In genomic region chr17:750431-751037, GRCh38 we compare ENCODE assay signal across 8 cellular contexts. TPM values are rescaled to one million over a fixed set of nuclear protein-coding genes. Genes with fewer than 3 reads are reported as not detected.
DNase-seq lines count a peak whose midpoint lies in the region; FAIRE-seq and TF ChIP-seq lines count a peak whose summit lies in the region.

No MANE protein-coding gene starts in this region.

- H3K27me3 Mint-ChIP-seq in activated naive CD8-positive, alpha-beta T cell treated with anti-CD3 and anti-CD28 coated beads for 36 hours: no peaks in the 10 kb centered on the region

- in situ Hi-C loops in G401 (cut with HindIII; ENCODE audit: low sequenced_read_pairs): loop anchor here (25.0 kb wide), 1 partner anchor 237 kb away; the partner anchor contains the start of genes NXN and TIMM22

- CTCF ChIA-PET in AG04449 (lab: Yijun Ruan, JAX): interaction anchor here (0.7 to 6.7 kb wide), 9 partner anchors 11 to 338 kb away, joined by 3 to 53 read pairs (median 5); partner anchors contain the start of gene NXN

- H3K36me3 Mint-ChIP-seq in activated naive CD8-positive, alpha-beta T cell treated with anti-CD3 and anti-CD28 coated beads for 36 hours: peaks cover 44% of the 10 kb centered on the region

- POLR2A ChIA-PET in AG04449 (lab: Yijun Ruan, JAX): interaction anchor here (0.6 to 1.1 kb wide), 4 partner anchors 13 to 239 kb away, joined by 3 to 4 read pairs (median 3); no protein-coding TSS in a partner anchor

- H3K9me3 ChIP-seq in mesodermal cell (ENCODE audit: control insufficient read depth, low read length): peaks cover 16% of the 10 kb centered on the region

- H3K4me1 Mint-ChIP-seq in activated naive CD8-positive, alpha-beta T cell treated with anti-CD3 and anti-CD28 coated beads for 36 hours: peaks cover 19% of the 10 kb centered on the region

- peaks cover 44% of the 10 kb centered on the region for H3K36me3 ChIP-seq in mesodermal cell (ENCODE audit: control insufficient read depth, insufficient read depth, low read length)

- peak overlapping the region; percentile 96 for H3K4me3 Mint-ChIP-seq in activated naive CD8-positive, alpha-beta T cell treated with anti-CD3 and anti-CD28 coated beads for 36 hours

- peak overlapping the region; percentile 72 for H3K4me3 ChIP-seq in AG04449 (ENCODE audit: low read depth, low read length)
- peak overlapping the region; percentile 75 for H3K4me3 ChIP-seq in mesodermal cell (ENCODE audit: extremely low read depth, insufficient read depth, low read length, poor library complexity, severe bottlenecking)

- no peak for FAIRE-seq in RCC 7860 (lab: Jason Lieb, UNC)

- TF ChIP-seq CTCF in AG04449 (IDR thresholded peaks at IDR 0.05; ENCODE audit: insufficient read depth, low read length, missing control alignments): no peak

- H3K27ac Mint-ChIP-seq in activated naive CD8-positive, alpha-beta T cell treated with anti-CD3 and anti-CD28 coated beads for 36 hours: peak overlapping the region; percentile 96

- peaks cover 5% of the 10 kb centered on the region for H3K9me3 Mint-ChIP-seq in activated naive CD8-positive, alpha-beta T cell treated with anti-CD3 and anti-CD28 coated beads for 36 hours

- no peak overlapping the region for H3K27ac ChIP-seq in mesodermal cell (ENCODE audit: low read depth, low read length, severe bottlenecking)

- H3K4me1 ChIP-seq in mesodermal cell (ENCODE audit: control insufficient read depth, insufficient read depth, low read length, poor library complexity, severe bottlenecking): no peaks in the 10 kb centered on the region

- 93 to 95% methylated on average over 6 of the region's 8 CpGs for WGBS in mesodermal cell (ENCODE audit: insufficient coverage in 2 of 2), 2 experiments

- DNase-seq in AG04449 (ENCODE audit: low read depth, low spot score): no peak
- DNase-seq in HCEC 1CT: peak; percentile 25
- no peak for DNase-seq in activated naive CD8-positive, alpha-beta T cell treated with anti-CD3 and anti-CD28 coated beads for 36 hours
- DNase-seq in G401 (ENCODE audit: low spot score): no peak
- DNase-seq in midbrain (lab: John Stamatoyannopoulos, UW): no peak
- DNase-seq in RCC 7860 (ENCODE audit: low spot score): no peak
- DNase-seq in effector CD8-positive, alpha-beta T cell (lab: John Stamatoyannopoulos, UW): no peak

RNA-seq across cellular contexts. Expression of gene GEMIN4, which starts 1.5 kb away (rescaled TPM):
- 10 to 100 TPM; 68.7 to 69.3 TPM for total RNA-seq in activated naive CD8-positive, alpha-beta T cell treated with anti-CD3 and anti-CD28 coated beads for 36 hours
- polyA plus RNA-seq in mesodermal cell (2013, experiment 1 of 2): 18.2 TPM
- polyA plus RNA-seq in mesodermal cell (2013, experiment 2 of 2): 17.9 TPM
- total RNA-seq in G401 (2014; rRNA removed; shearing (Covaris generic)): 36.1 and 39.9 TPM in 2 replicates

RNA-seq across cellular contexts. Expression of gene TLCD3A, which starts 18.1 kb away (rescaled TPM):
- total RNA-seq in activated naive CD8-positive, alpha-beta T cell treated with anti-CD3 and anti-CD28 coated beads for 36 hours: 10 to 100 TPM; 22.6 to 26.7 TPM
- polyA plus RNA-seq in mesodermal cell (2013, experiment 1 of 2): 18.1 TPM
- polyA plus RNA-seq in mesodermal cell (2013, experiment 2 of 2): 17.0 TPM
- 39.4 and 42.0 TPM in 2 replicates for total RNA-seq in G401 (2014; rRNA removed; shearing (Covaris generic))

RNA-seq across cellular contexts. Expression of gene GLOD4, which starts 31.5 kb away (rescaled TPM):
- 10 to 100 TPM; 79.0 to 82.0 TPM for total RNA-seq in activated naive CD8-positive, alpha-beta T cell treated with anti-CD3 and anti-CD28 coated beads for 36 hours
- polyA plus RNA-seq in mesodermal cell (2013, experiment 1 of 2): 51.8 TPM
- polyA plus RNA-seq in mesodermal cell (2013, experiment 2 of 2): 50.5 TPM
- 87.4 and 182 TPM in 2 replicates for total RNA-seq in G401 (2014; rRNA removed; shearing (Covaris generic))

RNA-seq across cellular contexts. Expression of gene MRM3, which starts 31.6 kb away (rescaled TPM):
- 10 to 100 TPM; 43.2 to 47.2 TPM for total RNA-seq in activated naive CD8-positive, alpha-beta T cell treated with anti-CD3 and anti-CD28 coated beads for 36 hours
- polyA plus RNA-seq in mesodermal cell (2013, experiment 1 of 2): 12.1 TPM
- 12.9 TPM for polyA plus RNA-seq in mesodermal cell (2013, experiment 2 of 2)
- total RNA-seq in G401 (2014; rRNA removed; shearing (Covaris generic)): 54.1 and 71.0 TPM in 2 replicates

RNA-seq across cellular contexts. Expression of gene VPS53, which starts 35.9 kb away (rescaled TPM):
- 10 to 100 TPM; 51.0 to 57.7 TPM for total RNA-seq in activated naive CD8-positive, alpha-beta T cell treated with anti-CD3 and anti-CD28 coated beads for 36 hours
- polyA plus RNA-seq in mesodermal cell (2013, experiment 1 of 2): 38.0 TPM
- polyA plus RNA-seq in mesodermal cell (2013, experiment 2 of 2): 32.0 TPM
- total RNA-seq in G401 (2014; rRNA removed; shearing (Covaris generic)): 17.3 and 32.6 TPM in 2 replicates
